In the genomic region with DNA sequence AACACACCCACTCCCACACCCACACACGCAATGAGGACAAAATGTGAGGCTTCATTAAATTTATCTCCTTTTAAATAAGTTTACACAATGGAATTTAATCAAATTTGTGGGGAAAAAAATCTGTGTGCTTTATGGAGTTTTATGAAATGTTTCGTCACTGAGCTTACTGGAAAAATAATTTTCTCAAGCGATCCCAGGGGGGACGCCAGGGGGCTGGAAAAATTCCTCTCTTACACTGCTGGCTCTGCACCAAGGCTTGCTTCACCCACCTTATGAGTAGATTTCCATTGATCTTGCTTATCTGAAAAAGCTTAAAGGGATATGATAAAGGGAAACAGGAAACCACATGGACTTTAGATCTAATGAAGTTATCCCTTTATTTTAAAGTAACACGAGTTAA, we compare ENCODE assay signal across 20 cellular contexts.
A peak's percentile ranks its signal among the peaks of the same experiment; 100 is the strongest.
DNase-seq lines count a peak whose midpoint lies in the region; ATAC-seq and TF ChIP-seq lines count a peak whose summit lies in the region.
"Had no signal": no experiment of that assay in that cellular context is flagged by ENCODE, and none has a peak within 500 bp of the region (broad histone marks: within the 10 kb centered on the region; RNA-seq: fewer than 3 reads in every experiment).

No MANE protein-coding gene starts in this region.

- ATAC-seq in right cardiac atrium (no peak), HG02973 (IDR thresholded peaks at IDR 0.05; ENCODE audit: unreplicated experiment) (no peak)
- ATAC-seq: activated T-helper 17 cell treated with anti-CD3 and anti-CD28 coated beads, Interleukin-2, amount 50 U/mL, for 72 hours had no signal

- H3K9me3 ChIP-seq in endodermal cell (ENCODE audit: control insufficient read depth, low read length) = peaks cover 5% of the 10 kb centered on the region
- no peaks in the 10 kb centered on the region for H3K9me3 ChIP-seq in right cardiac atrium (ENCODE audit: control insufficient read depth, low read length)
- H3K9me3 ChIP-seq in skeletal muscle tissue (ENCODE audit: control insufficient read depth in 3 of 3, low read length in 3 of 3) = no peaks in the 10 kb centered on the region
- H3K9me3 ChIP-seq: testis had no signal

- H3K36me3 Mint-ChIP-seq in endodermal cell (ENCODE audit: low read depth) = peaks cover 30% of the 10 kb centered on the region

- no peak overlapping the region for H3K4me3 Mint-ChIP-seq in endodermal cell
- H3K4me3 Mint-ChIP-seq: activated B cell treated with CpG ODN at 0.5 μM for 24 hours; activated naive CD4-positive, alpha-beta T cell treated with anti-CD3 and anti-CD28 coated beads, Interleukin-2, amount 50 U/mL, for 24 hours; activated T-helper 17 cell treated with anti-CD3 and anti-CD28 coated beads, Interleukin-2, amount 50 U/mL, for 72 hours; HFFc6; neural progenitor cell had no signal

- H3K27ac ChIP-seq in endodermal cell (ENCODE audit: low read depth, low read length) = no peak overlapping the region
- H3K27ac ChIP-seq in right cardiac atrium (ENCODE audit: low read length) = no peak overlapping the region
- H3K27ac ChIP-seq in skeletal muscle tissue (ENCODE audit: low read depth, low read length) = peak overlapping the region; percentile 4
- H3K27ac ChIP-seq: neural progenitor cell, testis had no signal

- H3K27me3 ChIP-seq in endodermal cell (ENCODE audit: control insufficient read depth, insufficient read depth, low read length, poor library complexity, severe bottlenecking) = no peaks in the 10 kb centered on the region
- H3K27me3 ChIP-seq in right cardiac atrium (ENCODE audit: control insufficient read depth, insufficient read depth) = no peaks in the 10 kb centered on the region
- no peaks in the 10 kb centered on the region for H3K27me3 ChIP-seq in skeletal muscle tissue (ENCODE audit: control insufficient read depth in 3 of 3, insufficient read depth in 3 of 3, low read length in 3 of 3)
- H3K27me3 ChIP-seq: dorsolateral prefrontal cortex, neural progenitor cell, testis had no signal

- no peaks in the 10 kb centered on the region for H3K9me3 Mint-ChIP-seq in endodermal cell
- H3K9me3 Mint-ChIP-seq: activated B cell treated with CpG ODN at 0.5 μM for 24 hours; activated naive CD4-positive, alpha-beta T cell treated with anti-CD3 and anti-CD28 coated beads, Interleukin-2, amount 50 U/mL, for 24 hours; activated T-helper 17 cell treated with anti-CD3 and anti-CD28 coated beads, Interleukin-2, amount 50 U/mL, for 72 hours; HFFc6; neural progenitor cell had no signal

- peaks cover 11% of the 10 kb centered on the region for H3K4me1 Mint-ChIP-seq in endodermal cell
- H3K4me1 Mint-ChIP-seq: activated B cell treated with CpG ODN at 0.5 μM for 24 hours; activated naive CD4-positive, alpha-beta T cell treated with anti-CD3 and anti-CD28 coated beads, Interleukin-2, amount 50 U/mL, for 24 hours; activated T-helper 17 cell treated with anti-CD3 and anti-CD28 coated beads, Interleukin-2, amount 50 U/mL, for 72 hours had no signal

- no peaks in the 10 kb centered on the region for H3K27me3 Mint-ChIP-seq in endodermal cell (ENCODE audit: insufficient read depth)
- H3K27me3 Mint-ChIP-seq: activated naive CD4-positive, alpha-beta T cell treated with anti-CD3 and anti-CD28 coated beads, Interleukin-2, amount 50 U/mL, for 24 hours; activated T-helper 17 cell treated with anti-CD3 and anti-CD28 coated beads, Interleukin-2, amount 50 U/mL, for 72 hours had no signal

- H3K9ac ChIP-seq in endodermal cell (ENCODE audit: extremely low read depth, low read length, poor library complexity, severe bottlenecking) (no peak overlapping the region), skeletal muscle tissue (ENCODE audit: low read depth in 1 of 3, low read length in 3 of 3) (no peak overlapping the region)
- H3K9ac ChIP-seq: neural progenitor cell had no signal

- intact Hi-C loops in right cardiac atrium (cut with DNase I) = loop anchor here in 1 of 4 donors (5.0 kb wide), 1 partner anchor 38 kb away; no protein-coding TSS in a partner anchor

- peaks cover 3% of the 10 kb centered on the region for H3K4me1 ChIP-seq in endodermal cell (ENCODE audit: control insufficient read depth, insufficient read depth, low read length)
- peaks cover 6% of the 10 kb centered on the region for H3K4me1 ChIP-seq in right cardiac atrium (ENCODE audit: control insufficient read depth, insufficient read depth, low read length)
- H3K4me1 ChIP-seq in skeletal muscle tissue (ENCODE audit: control insufficient read depth in 3 of 3, insufficient read depth in 3 of 3, low read length in 3 of 3) = peaks cover 6 to 21% (median 17%) of the 10 kb centered on the region in 3 donors

- peak overlapping the region; percentile 7 for H3K27ac Mint-ChIP-seq in endodermal cell
- H3K27ac Mint-ChIP-seq: activated B cell treated with CpG ODN at 0.5 μM for 24 hours; activated naive CD4-positive, alpha-beta T cell treated with anti-CD3 and anti-CD28 coated beads, Interleukin-2, amount 50 U/mL, for 24 hours; activated T-helper 17 cell treated with anti-CD3 and anti-CD28 coated beads, Interleukin-2, amount 50 U/mL, for 72 hours; HFFc6; neural progenitor cell had no signal

- DNase-seq in HuH-7 (ENCODE audit: low spot score) = peak; percentile 17
- DNase-seq in endodermal cell = no peak
- peak in 2 of 3 donors; percentile 53 to 64 for DNase-seq in right cardiac atrium
- no peak for DNase-seq in globus pallidus (ENCODE audit: low spot score)
- DNase-seq in COR-L47 (lab: John Stamatoyannopoulos, UW) = no peak
- DNase-seq: activated B cell treated with CpG ODN at 0.5 μM for 24 hours; activated CD4-positive, alpha-beta T cell treated with anti-CD3 and anti-CD28 coated beads, Interleukin-2, amount 50 U/mL, for 4 hours; activated CD8-positive, alpha-beta memory T cell treated with anti-CD3 and anti-CD28 coated beads, Interleukin-2, amount 50 U/mL, for 48 hours; anterior cingulate cortex; dorsolateral prefrontal cortex; foreskin melanocyte; HFFc6; NCI-H1105; NCI-H2029; testis had no signal

- H3K36me3 ChIP-seq in endodermal cell (ENCODE audit: control insufficient read depth, insufficient read depth, low read length) (peaks cover 13% of the 10 kb centered on the region), skeletal muscle tissue (ENCODE audit: control insufficient read depth in 3 of 3, insufficient read depth in 3 of 3, low read length in 3 of 3) (peaks cover 9 to 24% (median 12%) of the 10 kb centered on the region in 3 donors)
- H3K36me3 ChIP-seq: neural progenitor cell had no signal

- peak overlapping the region; percentile 30 for H3K4me3 ChIP-seq in endodermal cell (ENCODE audit: low read length)
- H3K4me3 ChIP-seq in right cardiac atrium (ENCODE audit: low read length) = no peak overlapping the region
- no peak overlapping the region for H3K4me3 ChIP-seq in skeletal muscle tissue (ENCODE audit: low read length in 3 of 3)
- H3K4me3 ChIP-seq: dorsolateral prefrontal cortex, neural progenitor cell, testis had no signal

- WGBS in endodermal cell (ENCODE audit: insufficient coverage in 1 of 2, insufficient read length in 1 of 2), 2 experiments = 83 to 86% methylated on average over 1 to 4 of the region's 5 CpGs
- 56% methylated on average over 5 of the region's 5 CpGs for WGBS in right cardiac atrium

- TF ChIP-seq CTCF in endodermal cell (conservative IDR thresholded peaks at IDR 0.05) = no peak

Comparison
In these comparisons a context has a peak if more than half of its experiments do, and no peak if none do; other contexts are left out.
1. DNase-seq: peak in HuH-7 (single experiment) and right cardiac atrium (2 of 3); none in endodermal cell (single experiment), globus pallidus (single experiment) and COR-L47 (single experiment).